ENCODE assay signal across 10 cellular contexts in the genomic region with DNA sequence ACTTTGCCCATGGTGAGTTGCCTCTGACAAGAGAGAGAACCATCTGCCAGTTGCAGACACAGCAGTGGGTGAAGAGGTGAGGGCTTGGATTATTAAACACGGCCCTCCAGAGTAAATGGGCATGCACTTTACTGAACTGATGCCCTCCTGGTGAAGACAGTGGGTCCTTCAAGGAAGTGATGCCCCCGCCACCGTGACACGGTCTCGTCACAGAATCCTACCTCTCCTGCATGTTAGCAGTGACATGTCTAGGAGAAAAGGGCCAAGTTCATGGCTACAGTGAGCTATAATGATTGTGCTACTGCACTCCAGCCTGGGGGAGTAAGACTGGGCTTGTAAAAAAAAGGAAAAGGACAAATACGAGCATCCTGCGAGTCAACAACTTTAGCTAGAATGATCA. TPM values are rescaled to one million over a fixed set of nuclear protein-coding genes. Genes with fewer than 3 reads are reported as not detected.
DNase-seq lines count a peak whose midpoint lies in the region; ATAC-seq and TF ChIP-seq lines count a peak whose summit lies in the region.
"Had no signal": no experiment of that assay in that cellular context is flagged by ENCODE, and none has a peak within 500 bp of the region (broad histone marks: within the 10 kb centered on the region; RNA-seq: fewer than 3 reads in every experiment).

No MANE protein-coding gene starts in this region.

- H3K27me3 ChIP-seq in HUES48 (ENCODE audit: control insufficient read depth, insufficient read depth, low read length): peaks cover 33% of the 10 kb centered on the region
- no peaks in the 10 kb centered on the region for H3K27me3 ChIP-seq in aorta (ENCODE audit: control insufficient read depth in 1 of 2, insufficient read depth in 2 of 2, low read length in 1 of 2)

- DNase-seq in AG04449 (ENCODE audit: low read depth, low spot score) (no peak), DMS53 treated with DMSO at 0.1 percent for 48 hours (lab: John Stamatoyannopoulos, UW; ENCODE audit: unreplicated experiment) (no peak), NCI-H526 treated with DMSO at 0.1 percent for 48 hours (lab: John Stamatoyannopoulos, UW) (no peak), aorta (no peak)
- DNase-seq in central memory CD8-positive, alpha-beta T cell (ENCODE audit: low spot score in 2 of 2): no peak
- no peak for DNase-seq in naive thymus-derived CD8-positive, alpha-beta T cell
- DNase-seq: GF-D8 had no signal

- POLR2A ChIA-PET in AG04449 (lab: Yijun Ruan, JAX): no interaction called here
- POLR2A ChIA-PET in naive thymus-derived CD8-positive, alpha-beta T cell (lab: Charles Lee): interaction anchor here (1.4 kb wide), 1 partner anchor 74 kb away, joined by 3 read pairs; no protein-coding TSS in a partner anchor

- H3K4me1 Mint-ChIP-seq in central memory CD8-positive, alpha-beta T cell: peaks cover 58% of the 10 kb centered on the region
- H3K4me1 Mint-ChIP-seq in naive thymus-derived CD8-positive, alpha-beta T cell: peaks cover 42 to 71% (median 68%) of the 10 kb centered on the region in 4 donors

- H3K9me3 ChIP-seq in HUES48 (ENCODE audit: control insufficient read depth, insufficient read depth, low read length) (no peaks in the 10 kb centered on the region), aorta (ENCODE audit: control insufficient read depth, low read length) (no peaks in the 10 kb centered on the region)

- H3K4me3 ChIP-seq in AG04449 (ENCODE audit: low read depth, low read length) (peak overlapping the region; percentile 97), HUES48 (ENCODE audit: low read depth, low read length) (peak overlapping the region; percentile 83), aorta (ENCODE audit: low read length in 2 of 2) (no peak overlapping the region)

- no peak overlapping the region for H3K9ac ChIP-seq in HUES48 (ENCODE audit: low read depth, low read length)

- no peaks in the 10 kb centered on the region for H3K9me3 Mint-ChIP-seq in central memory CD8-positive, alpha-beta T cell
- no peaks in the 10 kb centered on the region for H3K9me3 Mint-ChIP-seq in naive thymus-derived CD8-positive, alpha-beta T cell

- CTCF ChIA-PET in AG04449 (lab: Yijun Ruan, JAX): interaction anchor here (1.1 kb wide), 1 partner anchor 31 kb away, joined by 3 read pairs; no protein-coding TSS in a partner anchor

- 77 to 78% methylated on average over 7 of the region's 7 CpGs for WGBS in aorta, 2 donors

- H3K27ac Mint-ChIP-seq in central memory CD8-positive, alpha-beta T cell (ENCODE audit: low read depth): no peak overlapping the region
- peak overlapping the region; percentile 53 to 93 (median 87) for H3K27ac Mint-ChIP-seq in naive thymus-derived CD8-positive, alpha-beta T cell

- H3K36me3 Mint-ChIP-seq in central memory CD8-positive, alpha-beta T cell (ENCODE audit: insufficient read depth): peaks cover 7% of the 10 kb centered on the region
- H3K36me3 Mint-ChIP-seq in naive thymus-derived CD8-positive, alpha-beta T cell: peaks cover 0 to 2% (median 0%) of the 10 kb centered on the region in 3 donors

- H3K36me3 ChIP-seq in HUES48 (ENCODE audit: control insufficient read depth, insufficient read depth, low read length) (no peaks in the 10 kb centered on the region), aorta (ENCODE audit: control insufficient read depth in 1 of 2, insufficient read depth in 2 of 2, low read length in 1 of 2) (no peaks in the 10 kb centered on the region)

- H3K4me3 Mint-ChIP-seq in central memory CD8-positive, alpha-beta T cell: peak overlapping the region; percentile 47
- peak overlapping the region; percentile 62 to 84 (median 80) for H3K4me3 Mint-ChIP-seq in naive thymus-derived CD8-positive, alpha-beta T cell

- H3K27me3 Mint-ChIP-seq in central memory CD8-positive, alpha-beta T cell: no peaks in the 10 kb centered on the region
- peaks cover 0 to 2% (median 0%) of the 10 kb centered on the region in 5 donors for H3K27me3 Mint-ChIP-seq in naive thymus-derived CD8-positive, alpha-beta T cell

- no peak for ATAC-seq in central memory CD8-positive, alpha-beta T cell (replicated peaks; ENCODE audit: extremely low read depth, poor library complexity, severe bottlenecking)
- no peak for ATAC-seq in naive thymus-derived CD8-positive, alpha-beta T cell
- ATAC-seq in GM19455 (IDR thresholded peaks at IDR 0.05; ENCODE audit: unreplicated experiment) (no peak), aorta (ENCODE audit: low FRiP score) (no peak)

- intact Hi-C loops in aorta (cut with DNase I): no loop called here

- H3K4me1 ChIP-seq in HUES48 (ENCODE audit: control insufficient read depth, insufficient read depth, low read length) (peaks cover 29% of the 10 kb centered on the region), aorta (ENCODE audit: control insufficient read depth in 1 of 2, insufficient read depth in 2 of 2, low read length in 2 of 2) (no peaks in the 10 kb centered on the region)

- TF ChIP-seq CTCF in AG04449 (IDR thresholded peaks at IDR 0.05; ENCODE audit: insufficient read depth, low read length, missing control alignments): no peak

- H3K27ac ChIP-seq in HUES48 (ENCODE audit: low read depth, low read length) (no peak overlapping the region), aorta (ENCODE audit: low read depth in 1 of 2, low read length in 2 of 2) (no peak overlapping the region)
- H3K27ac ChIP-seq: epithelial cell of prostate had no signal

RNA-seq across cellular contexts. Expression of a gene that starts 2.4 kb away (rescaled TPM):
- 10 to 100 TPM; 36.4 to 42.1 TPM for total RNA-seq in naive thymus-derived CD8-positive, alpha-beta T cell
- polyA plus RNA-seq in naive thymus-derived CD8-positive, alpha-beta T cell: 10 to 100 TPM; 30.8 to 38.9 (median 37.5) TPM
- total RNA-seq in aorta: 10 to 100 TPM; 29.4 to 32.7 TPM
- 10 to 100 TPM; 17.3 to 20.4 TPM for polyA plus RNA-seq in aorta

Comparison
In these comparisons a context has a peak if more than half of its experiments do, and no peak if none do; other contexts are left out.
1. H3K4me3 ChIP-seq: peak in AG04449 (single experiment) and HUES48 (single experiment); none in aorta (0 of 2).